Comparison of ENCODE assay signal across 12 cellular contexts in the genomic region with DNA sequence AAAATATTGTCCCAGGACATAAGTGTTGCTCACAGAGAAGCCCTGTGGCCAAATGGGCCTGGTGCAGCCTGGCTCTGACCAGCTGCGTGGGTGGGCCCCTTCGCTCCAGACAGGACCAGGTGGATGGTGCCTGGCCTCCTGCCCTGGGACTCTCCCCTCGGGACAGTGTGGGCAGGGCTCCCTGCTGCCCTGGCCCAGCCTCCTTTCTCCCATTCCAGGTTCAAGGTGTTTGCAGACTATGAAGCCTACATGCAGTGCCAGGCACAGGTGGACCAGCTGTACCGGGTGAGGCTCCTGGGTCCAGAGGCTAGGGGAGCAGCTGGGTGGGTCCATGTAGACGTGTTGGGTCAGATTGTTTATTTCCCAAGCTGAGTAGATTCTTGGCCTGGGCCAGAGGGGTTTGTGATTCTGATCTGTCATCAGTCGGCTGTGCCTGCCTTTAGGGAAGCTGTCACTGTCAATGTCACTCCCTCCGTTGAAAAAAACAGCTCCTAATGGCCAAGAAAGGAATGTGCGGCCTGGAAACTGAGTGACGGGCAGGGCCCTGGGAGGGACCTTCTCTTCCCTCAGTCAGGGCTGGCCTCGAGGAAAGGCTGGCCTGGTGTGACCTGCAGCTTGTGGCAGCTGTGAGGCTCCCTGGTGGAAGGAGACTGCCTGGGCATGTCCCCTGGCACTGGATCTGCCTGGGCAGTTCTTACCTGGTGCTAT. TPM values are rescaled to one million over a fixed set of nuclear protein-coding genes. Genes with fewer than 3 reads are reported as not detected.
DNase-seq lines count a peak whose midpoint lies in the region; ATAC-seq, FAIRE-seq and TF ChIP-seq lines count a peak whose summit lies in the region.
"Had no signal": no experiment of that assay in that cellular context is flagged by ENCODE, and none has a peak within 500 bp of the region (broad histone marks: within the 10 kb centered on the region; RNA-seq: fewer than 3 reads in every experiment).

No MANE protein-coding gene starts in this region.

- H3K4me1 ChIP-seq in keratinocyte (ENCODE audit: control insufficient read depth, extremely low read depth, insufficient read depth, low read length) (peaks cover 41% of the 10 kb centered on the region), subcutaneous abdominal adipose tissue (ENCODE audit: control insufficient read depth in 5 of 5, insufficient read depth in 5 of 5, low read length in 5 of 5) (peaks cover 6 to 38% (median 36%) of the 10 kb centered on the region in 5 donors), OCI-LY7 (ENCODE audit: insufficient read depth, low read length, poor library complexity, severe bottlenecking) (peaks cover 14% of the 10 kb centered on the region)

- no peaks in the 10 kb centered on the region for H3K27me3 ChIP-seq in keratinocyte (ENCODE audit: control insufficient read depth, extremely low read depth, insufficient read depth, low read length)
- no peaks in the 10 kb centered on the region for H3K27me3 ChIP-seq in subcutaneous abdominal adipose tissue (ENCODE audit: control insufficient read depth in 5 of 5, insufficient read depth in 4 of 5, low read length in 5 of 5)

- no peak overlapping the region for H3K4me2 ChIP-seq in keratinocyte (ENCODE audit: control insufficient read depth, extremely low read depth, insufficient read depth, low read depth, low read length)
- H3K4me2 ChIP-seq in OCI-LY7 (ENCODE audit: low read length) = no peak overlapping the region

- H3K79me2 ChIP-seq in keratinocyte (ENCODE audit: control insufficient read depth, insufficient read depth, low read length) = no peaks in the 10 kb centered on the region
- H3K79me2 ChIP-seq in OCI-LY7 (ENCODE audit: insufficient read depth, low read depth, low read length) = no peaks in the 10 kb centered on the region

- no TSS peak for BruUV-seq in OCI-LY7 (replicated peaks; lab: Mats Ljungman, UMichigan)

- H3K36me3 ChIP-seq in keratinocyte (ENCODE audit: control insufficient read depth in 2 of 2, extremely low read depth in 1 of 2, insufficient read depth in 2 of 2, low read length in 2 of 2) (peaks cover 49 to 52% of the 10 kb centered on the region in 2 experiments), subcutaneous abdominal adipose tissue (ENCODE audit: control insufficient read depth in 5 of 5, insufficient read depth in 5 of 5, low read length in 5 of 5) (peaks cover 0 to 73% (median 54%) of the 10 kb centered on the region in 5 donors), OCI-LY7 (ENCODE audit: insufficient read depth, low read length) (peaks cover 7% of the 10 kb centered on the region; the same call in 1 of the 2 replicates)

- H3K9me3 ChIP-seq in keratinocyte (ENCODE audit: control insufficient read depth, low read depth, low read length) (no peaks in the 10 kb centered on the region), subcutaneous abdominal adipose tissue (ENCODE audit: control insufficient read depth in 5 of 5, low read length in 5 of 5) (no peaks in the 10 kb centered on the region), OCI-LY7 (ENCODE audit: low read length) (no peaks in the 10 kb centered on the region)

- no peaks in the 10 kb centered on the region for H3K9me2 ChIP-seq in OCI-LY7 (ENCODE audit: insufficient read depth, low read length)

- in situ Hi-C loops in G401 (cut with HindIII; ENCODE audit: low sequenced_read_pairs) = no loop called here

- TF ChIP-seq CTCF in brain (conservative IDR thresholded peaks at IDR 0.05) = no peak
- TF ChIP-seq CTCF in keratinocyte (optimal IDR thresholded peaks at IDR 0.05 in 1 of 3, IDR thresholded peaks at IDR 0.05 in 1 of 3, conservative IDR thresholded peaks at IDR 0.05 in 1 of 3; ENCODE audit: extremely low read depth in 1 of 3, insufficient read depth in 2 of 3, low read length in 3 of 3) = peak in 1 of 3 experiments; percentile 20
- TF ChIP-seq CTCF in OCI-LY7 (conservative IDR thresholded peaks at IDR 0.05; ENCODE audit: low read length) = no peak

- H3K36me3 Mint-ChIP-seq in brain = peaks cover 27% of the 10 kb centered on the region

- no peak for ATAC-seq in stimulated activated naive CD8-positive, alpha-beta T cell treated with anti-CD3 and anti-CD28 coated beads, Interleukin-15, Interleukin-2, amounts not matched to agents 100 U/mL and 50 U/mL, for 24 hours

- FAIRE-seq in keratinocyte (lab: Jason Lieb, UNC) = peak; percentile 58
- FAIRE-seq: colon had no signal

- no peak overlapping the region for H2AFZ ChIP-seq in keratinocyte (ENCODE audit: control insufficient read depth, low read length)
- H2AFZ ChIP-seq in OCI-LY7 (ENCODE audit: low read length) = no peak overlapping the region

- intact Hi-C loops in OCI-LY7 (cut with micrococcal nuclease; ENCODE audit: unreplicated experiment) = loop anchor here (10.0 kb wide), 1 partner anchor 231 kb away; no protein-coding TSS in a partner anchor

- POLR2A ChIA-PET in HEK293T (lab: Yijun Ruan, JAX) (interaction anchor here (2.0 kb wide), 1 partner anchor 112 kb away, joined by 8 read pairs; the partner anchor contains the start of gene GINS1), OCI-LY7 (lab: Charles Lee) (no interaction called here)

- peaks cover 4% of the 10 kb centered on the region for H3K27me3 Mint-ChIP-seq in brain

- dilution Hi-C loops in keratinocyte (cut with MboI; ENCODE audit: extremely low pct_ligation_motif_present, low sequenced_read_pairs) = no loop called here

- H3K4me3 ChIP-seq in keratinocyte (ENCODE audit: control insufficient read depth in 2 of 3, extremely low read depth in 1 of 3, insufficient read depth in 2 of 3, low read depth in 1 of 3, low read length in 3 of 3) (peak overlapping the region in 1 of 3 experiments; percentile 20), subcutaneous abdominal adipose tissue (ENCODE audit: low read depth in 1 of 5, low read length in 5 of 5) (no peak overlapping the region), OCI-LY7 (ENCODE audit: low read depth, low read length, poor library complexity, severe bottlenecking) (no peak overlapping the region)

- H3K27ac ChIP-seq in keratinocyte (ENCODE audit: control insufficient read depth, insufficient read depth, low read length) = no peak overlapping the region
- peak overlapping the region; percentile 30 for H3K27ac ChIP-seq in subcutaneous abdominal adipose tissue (ENCODE audit: low read depth, low read length)
- no peak overlapping the region for H3K27ac ChIP-seq in OCI-LY7 (ENCODE audit: low read depth, low read length, poor library complexity, severe bottlenecking)

- peaks cover 23% of the 10 kb centered on the region for H3K4me1 Mint-ChIP-seq in brain

- no peak overlapping the region for H3K4me3 Mint-ChIP-seq in brain

- H3K9ac ChIP-seq in keratinocyte (ENCODE audit: control insufficient read depth, extremely low read depth, insufficient read depth, low read length) (no peak overlapping the region), subcutaneous abdominal adipose tissue (ENCODE audit: low read length in 5 of 5) (peak overlapping the region in 1 of 5 donors; percentile 26)

- H3K27ac Mint-ChIP-seq in brain = peak overlapping the region in 4 of 5 experiments; percentile 53 to 92 (median 63)

- H4K20me1 ChIP-seq in keratinocyte (ENCODE audit: control insufficient read depth, extremely low read depth, insufficient read depth, low read length) (peaks cover 2% of the 10 kb centered on the region), OCI-LY7 (ENCODE audit: insufficient read depth, low read length) (peaks cover 3% of the 10 kb centered on the region; the same call in 1 of the 2 replicates)

- H3K9me3 Mint-ChIP-seq in brain = no peaks in the 10 kb centered on the region

- DNase-seq in HEK293T (ENCODE audit: extremely low spot score) (no peak), keratinocyte (ENCODE audit: low read depth, low spot score) (no peak), OCI-LY7 (ENCODE audit: low spot score) (no peak), G401 (ENCODE audit: low spot score) (no peak), NCI-H1092 treated with DMSO at 0.1 percent for 48 hours (lab: John Stamatoyannopoulos, UW) (no peak)
- no peak for DNase-seq in stimulated activated naive CD8-positive, alpha-beta T cell treated with anti-CD3 and anti-CD28 coated beads, Interleukin-15, Interleukin-2, amounts not matched to agents 100 U/mL and 50 U/mL, for 24 hours
- DNase-seq: activated CD4-positive, alpha-beta T cell treated with anti-CD3 and anti-CD28 coated beads, Interleukin-2, amount 50 U/mL, for 48 hours; NCI-H526; stimulated activated CD4-positive, alpha-beta T cell treated with anti-CD3 and anti-CD28 coated beads, Interleukin-2, amount 100 ng/mL, for 48 hours had no signal

- H3K9me1 ChIP-seq in keratinocyte (ENCODE audit: control insufficient read depth, extremely low read depth, insufficient read depth, low read length) = no peaks in the 10 kb centered on the region

- CTCF ChIA-PET in HEK293T (lab: Yijun Ruan, JAX) (interaction anchor here (0.6 to 3.3 kb wide), 5 partner anchors 14 to 103 kb away, joined by 3 to 23 read pairs (median 4); no protein-coding TSS in a partner anchor), OCI-LY7 (lab: Charles Lee; ENCODE audit: unreplicated experiment) (no interaction called here)

TF ChIP-seq in HEK293T, 16 proteins besides CTCF, POLR2A, EP300 and RAD21 (continues in another document):
- TF ChIP-seq FOXA1 (IDR thresholded peaks at IDR 0.05) (no peak), ELF4 (IDR thresholded peaks at IDR 0.05) (no peak), LEF1 (IDR thresholded peaks at IDR 0.05; ENCODE audit: borderline replicate concordance) (no peak), PKNOX1 (IDR thresholded peaks at IDR 0.05) (peak; percentile 42; the same call in 1 of the 2 replicates), FOXM1 (IDR thresholded peaks at IDR 0.05; ENCODE audit: borderline replicate concordance) (no peak)

RNA-seq across cellular contexts. Expression of gene PYGB, which starts 47.7 kb away (rescaled TPM):
- polyA plus RNA-seq in brain (ENCODE audit: insufficient read depth, low read depth, low replicate concordance) = 125 TPM
- polyA plus RNA-seq in keratinocyte = 78.3 to 135 TPM (median 100 TPM) in 3 replicates
- 73.7 TPM for polyA plus RNA-seq in keratinocyte (2011; ENCODE audit: low read depth)
- 67.6 and 112 TPM in 2 replicates for polyA plus RNA-seq in keratinocyte (2011; cell fraction: cytosol; rRNA removed)
- 224 and 265 TPM in 2 replicates for polyA plus RNA-seq in keratinocyte (2011; cell fraction: nucleus; rRNA removed)
- polyA plus RNA-seq in keratinocyte (2012; ENCODE audit: low replicate concordance) = 159 and 171 TPM in 2 replicates
- 137 to 269 TPM (median 175 TPM) in 3 replicates for polyA minus RNA-seq in keratinocyte
- polyA minus RNA-seq in keratinocyte (2011; cell fraction: cytosol; rRNA and poly(A)+ RNA removed) = 166 TPM
- polyA minus RNA-seq in keratinocyte (2011; cell fraction: nucleus; rRNA and poly(A)+ RNA removed) = 137 and 167 TPM in 2 replicates
- total RNA-seq in OCI-LY7 (2014; rRNA removed; shearing (Covaris generic)) = 4.5 and 4.9 TPM in 2 replicates
- total RNA-seq in OCI-LY7 (2022) = 6.4 and 7.0 TPM in 2 replicates
- total RNA-seq in G401 (2014; rRNA removed; shearing (Covaris generic)) = 48.4 and 63.3 TPM in 2 replicates
